In genomic region chr11:40924915-40925314, GRCh38 we compare ENCODE assay signal across 17 cellular contexts.
"Had no signal": no experiment of that assay in that cellular context is flagged by ENCODE, and none has a peak within 500 bp of the region (broad histone marks: within the 10 kb centered on the region; RNA-seq: fewer than 3 reads in every experiment).

No MANE protein-coding gene starts in this region.

- H3K4me1 Mint-ChIP-seq: memory B cell, nephron had no signal

- H3K4me1 ChIP-seq: stomach had no signal

- DNase-seq: activated CD4-positive, alpha-beta memory T cell treated with anti-CD3 and anti-CD28 coated beads for 36 hours; activated CD4-positive, alpha-beta T cell treated with anti-CD3 and anti-CD28 coated beads for 1 hour; activated effector memory CD4-positive, alpha-beta T cell treated with anti-CD3 and anti-CD28 coated beads, Interleukin-2, amount 50 U/mL, for 16 hours; activated T-cell treated with anti-CD3 and anti-CD28 coated beads, Interleukin-2, amount 50 U/mL, for 4 hours; amniotic stem cell; dermis blood vessel endothelial cell; glutamatergic neuron; stimulated activated CD4-positive, alpha-beta T cell treated with anti-CD3 and anti-CD28 coated beads, Interleukin-15, amount 100 ng/mL, for 24 hours; stimulated activated CD4-positive, alpha-beta T cell treated with anti-CD3 and anti-CD28 coated beads, Interleukin-4, amount 100 ng/mL, for 4 hours; stomach had no signal

- H3K9me3 ChIP-seq: stomach, thoracic aorta had no signal

- H3K27me3 Mint-ChIP-seq: activated CD4-positive, alpha-beta memory T cell treated with anti-CD3 and anti-CD28 coated beads for 36 hours; brain; memory B cell had no signal

- H3K36me3 Mint-ChIP-seq: activated CD4-positive, alpha-beta memory T cell treated with anti-CD3 and anti-CD28 coated beads for 36 hours; activated naive CD4-positive, alpha-beta T cell treated with anti-CD3 and anti-CD28 coated beads, Interleukin-2, amount 50 U/mL, for 72 hours; brain; memory B cell had no signal

- H3K9me3 Mint-ChIP-seq: brain, nephron had no signal

- ATAC-seq: activated naive CD4-positive, alpha-beta T cell treated with anti-CD3 and anti-CD28 coated beads, Interleukin-2, amount 50 U/mL, for 72 hours; activated T-cell treated with anti-CD3 and anti-CD28 coated beads, Interleukin-2, amount 50 U/mL, for 4 hours; esophagus mucosa; left lobe of liver had no signal

- H3K4me3 Mint-ChIP-seq: activated CD4-positive, alpha-beta memory T cell treated with anti-CD3 and anti-CD28 coated beads for 36 hours; activated T-cell treated with anti-CD3 and anti-CD28 coated beads, Interleukin-2, amount 50 U/mL, for 4 hours; brain; memory B cell; nephron had no signal

- H3K27me3 ChIP-seq: stomach had no signal

- H3K27ac ChIP-seq: stomach, thoracic aorta had no signal

- H3K27ac Mint-ChIP-seq: activated CD4-positive, alpha-beta memory T cell treated with anti-CD3 and anti-CD28 coated beads for 36 hours; activated naive CD4-positive, alpha-beta T cell treated with anti-CD3 and anti-CD28 coated beads, Interleukin-2, amount 50 U/mL, for 72 hours; memory B cell; nephron had no signal
